ENCODE assay signal across 8 cellular contexts in genomic region chr1:92476071-92476607, GRCh38. TPM values are rescaled to one million over a fixed set of nuclear protein-coding genes. Genes with fewer than 3 reads are reported as not detected.
DNase-seq lines count a peak whose midpoint lies in the region; ATAC-seq and TF ChIP-seq lines count a peak whose summit lies in the region.

No MANE protein-coding gene starts in this region.

- peaks cover 0 to 9% (median 8%) of the 10 kb centered on the region in 3 donors for H3K27me3 Mint-ChIP-seq in naive B cell

- no peak for TF ChIP-seq POLR2A in esophagus squamous epithelium (IDR thresholded peaks at IDR 0.05)

- H3K36me3 Mint-ChIP-seq in naive B cell: peaks cover 0 to 4% of the 10 kb centered on the region in 2 donors

- H3K36me3 ChIP-seq in left ventricle myocardium inferior (no peaks in the 10 kb centered on the region), esophagus squamous epithelium (no peaks in the 10 kb centered on the region)

- peak; percentile 47 for DNase-seq in GM10266 (ENCODE audit: extremely low spot score)
- peak; percentile 35 for DNase-seq in activated CD4-positive, alpha-beta T cell treated with anti-CD3 and anti-CD28 coated beads, Interleukin-2, amount 50 U/mL, for 1 hour
- DNase-seq in naive B cell: peak; percentile 19
- no peak for DNase-seq in NCI-H2081 (lab: John Stamatoyannopoulos, UW)
- no peak for DNase-seq in left ventricle myocardium inferior
- no peak for DNase-seq in esophagus squamous epithelium (lab: John Stamatoyannopoulos, UW)
- no peak for DNase-seq in left cardiac atrium

- H3K27ac Mint-ChIP-seq in naive B cell: peak overlapping the region in 1 of 6 donors; percentile 61

- no peak overlapping the region for H3K27ac ChIP-seq in left ventricle myocardium inferior (replicated peaks)
- H3K27ac ChIP-seq in esophagus squamous epithelium: peak overlapping the region in 1 of 4 donors; percentile 3

- H3K4me3 ChIP-seq in left ventricle myocardium inferior (no peak overlapping the region), esophagus squamous epithelium (no peak overlapping the region)

- H3K4me1 ChIP-seq in left ventricle myocardium inferior (peaks cover 10% of the 10 kb centered on the region), esophagus squamous epithelium (peaks cover 4 to 12% (median 8%) of the 10 kb centered on the region in 3 donors)

- intact Hi-C loops in left ventricle myocardium inferior (cut with micrococcal nuclease) (no loop called here), esophagus squamous epithelium (cut with DNase I) (no loop called here), left cardiac atrium (cut with DNase I) (no loop called here)

- TF ChIP-seq CTCF in GM10266 (IDR thresholded peaks at IDR 0.05; ENCODE audit: control insufficient read depth, insufficient read depth, low read depth, missing control alignments) (no peak), left ventricle myocardium inferior (IDR thresholded peaks at IDR 0.05; ENCODE audit: borderline replicate concordance) (no peak), esophagus squamous epithelium (IDR thresholded peaks at IDR 0.05) (no peak)

- ATAC-seq in HG03159 (IDR thresholded peaks at IDR 0.05; ENCODE audit: unreplicated experiment) (peak; percentile 55), naive B cell (ENCODE audit: low read depth in 2 of 2) (peak; percentile 86 to 89), left cardiac atrium (no peak)

- no peaks in the 10 kb centered on the region for H3K9me3 Mint-ChIP-seq in naive B cell

- H3K9me3 ChIP-seq in left ventricle myocardium inferior (replicated peaks): no peaks in the 10 kb centered on the region
- H3K9me3 ChIP-seq in esophagus squamous epithelium: no peaks in the 10 kb centered on the region

- peaks cover 3 to 8% (median 5%) of the 10 kb centered on the region in 3 donors for H3K4me1 Mint-ChIP-seq in naive B cell

- WGBS in esophagus squamous epithelium, 2 donors: 29 to 45% methylated on average over 5 of the region's 11 CpGs

- H3K27me3 ChIP-seq in left ventricle myocardium inferior (ENCODE audit: low read depth) (peaks cover 57% of the 10 kb centered on the region), esophagus squamous epithelium (peaks cover 3 to 69% (median 8%) of the 10 kb centered on the region in 4 donors)

- H3K4me3 Mint-ChIP-seq in naive B cell: peak overlapping the region in 2 of 8 donors; percentile 58 to 62

RNA-seq across cellular contexts. Expression of gene GFI1, which starts 10.6 kb away (rescaled TPM):
- under 1 TPM in 3 of 6 donors, not detected in 3; 0.11 to 0.23 (median 0.20) TPM for polyA plus RNA-seq in naive B cell (ENCODE audit: low read depth in 6 of 6)
- total RNA-seq in left ventricle myocardium inferior: 0.25 TPM
- 1 to 10 TPM in 2 of 4 donors, under 1 TPM in 2; 0.09 to 2.7 (median 0.85) TPM for total RNA-seq in esophagus squamous epithelium
- total RNA-seq in left cardiac atrium: under 1 TPM; 0.63 to 0.85 TPM

Comparison
In these comparisons a context has a peak if more than half of its experiments do, and no peak if none do; other contexts are left out.
1. DNase-seq: peak in GM10266 (single experiment), activated CD4-positive, alpha-beta T cell treated with anti-CD3 and anti-CD28 coated beads, Interleukin-2, amount 50 U/mL, for 1 hour (single experiment) and naive B cell (single experiment); none in NCI-H2081 (0 of 2), left ventricle myocardium inferior (single experiment), esophagus squamous epithelium (single experiment) and left cardiac atrium (single experiment).
2. ATAC-seq: peak in HG03159 (single experiment) and naive B cell (2 of 2); none in left cardiac atrium (0 of 2).